24 cellular contexts compared by ENCODE assay signal in genomic region chr19:18412610-18413239, GRCh38. TPM values are rescaled to one million over a fixed set of nuclear protein-coding genes. Genes with fewer than 3 reads are reported as not detected.
DNase-seq lines count a peak whose midpoint lies in the region; TF ChIP-seq lines count a peak whose summit lies in the region.
"Had no signal": no experiment of that assay in that cellular context is flagged by ENCODE, and none has a peak within 500 bp of the region (broad histone marks: within the 10 kb centered on the region; RNA-seq: fewer than 3 reads in every experiment).

No MANE protein-coding gene starts in this region.

- H3K4me1 Mint-ChIP-seq in HFFc6 (ENCODE audit: low read depth) = peaks cover 44% of the 10 kb centered on the region
- peaks cover 27% of the 10 kb centered on the region for H3K4me1 Mint-ChIP-seq in chondrocyte (ENCODE audit: low read depth)

- peak overlapping the region; percentile 94 for H2AK5ac ChIP-seq in neuronal stem cell (ENCODE audit: low read depth, low read length)

- no peak overlapping the region for H2AFZ ChIP-seq in neuronal stem cell (ENCODE audit: low read length)
- H2AFZ ChIP-seq: hepatocyte had no signal

- no peak overlapping the region for H3K9ac ChIP-seq in neuronal stem cell (ENCODE audit: low read depth, low read length, poor library complexity)

- H3K27ac ChIP-seq in neuronal stem cell (replicated peaks; ENCODE audit: low read length) = no peak overlapping the region
- H3K27ac ChIP-seq: adrenal gland, C4-2B, esophagus squamous epithelium, hepatocyte, pancreas, SJCRH30, thoracic aorta had no signal

- no peak overlapping the region for H2BK15ac ChIP-seq in neuronal stem cell (ENCODE audit: low read length)

- H3K4me1 ChIP-seq in neuronal stem cell (ENCODE audit: control insufficient read depth in 2 of 2, insufficient read depth in 1 of 2, low read depth in 1 of 2, low read length in 2 of 2) = peaks cover 13 to 27% of the 10 kb centered on the region in 2 donors

- peaks cover 2% of the 10 kb centered on the region for H3K79me1 ChIP-seq in neuronal stem cell (ENCODE audit: low read depth, low read length)

- no CpG with 5 or more reads among the region's 16 CpGs for WGBS in neuronal stem cell (ENCODE audit: extremely low coverage in 2 of 2, insufficient read length in 2 of 2, insufficient replicate concordance in 1 of 2), 2 donors

- H2BK120ac ChIP-seq in neuronal stem cell (ENCODE audit: low read depth, low read length) = no peak overlapping the region

- no peak overlapping the region for H3K18ac ChIP-seq in neuronal stem cell (ENCODE audit: low read length)

- H2BK5ac ChIP-seq in neuronal stem cell (ENCODE audit: low read length) = no peak overlapping the region

- H4K91ac ChIP-seq in neuronal stem cell (ENCODE audit: low read depth, low read length, poor library complexity) = no peak overlapping the region

- no peak overlapping the region for H3K23ac ChIP-seq in neuronal stem cell (ENCODE audit: low read depth, low read length, poor library complexity)

- no peaks in the 10 kb centered on the region for H3K9me3 ChIP-seq in neuronal stem cell (replicated peaks in 1 of 2; ENCODE audit: control insufficient read depth in 2 of 2, insufficient read depth in 1 of 2, low read depth in 1 of 2, low read length in 2 of 2)
- H3K9me3 ChIP-seq: adrenal gland, esophagus squamous epithelium, pancreas, SJCRH30, thoracic aorta had no signal

- H4K8ac ChIP-seq in neuronal stem cell (ENCODE audit: low read depth, low read length) = no peak overlapping the region

- no peak overlapping the region for H3K4ac ChIP-seq in neuronal stem cell (ENCODE audit: low read length)

- no peak overlapping the region for H3K4me3 Mint-ChIP-seq in HFFc6
- H3K4me3 Mint-ChIP-seq in chondrocyte (ENCODE audit: unreplicated experiment) = no peak overlapping the region
- H3K4me3 Mint-ChIP-seq: T-cell had no signal

- H3K36me3 Mint-ChIP-seq in HFFc6 (ENCODE audit: low read depth) = no peaks in the 10 kb centered on the region
- H3K36me3 Mint-ChIP-seq in chondrocyte (ENCODE audit: low read depth) = no peaks in the 10 kb centered on the region
- H3K36me3 Mint-ChIP-seq: brain, naive B cell, T-cell had no signal

- no peaks in the 10 kb centered on the region for H3K36me3 ChIP-seq in neuronal stem cell (replicated peaks in 1 of 2; ENCODE audit: control insufficient read depth in 2 of 2, insufficient read depth in 2 of 2, low read length in 2 of 2)
- H3K36me3 ChIP-seq: adrenal gland, esophagus squamous epithelium, pancreas, SJCRH30, thoracic aorta had no signal

- H2BK12ac ChIP-seq in neuronal stem cell (ENCODE audit: low read length) = no peak overlapping the region

- DNase-seq in HFFc6 (no peak), chondrocyte (ENCODE audit: low spot score) (no peak), neuronal stem cell (ENCODE audit: low spot score) (no peak), NCI-H1436 treated with DMSO at 0.1 percent for 48 hours (lab: John Stamatoyannopoulos, UW) (no peak), HCEC 1CT (no peak)
- DNase-seq: effector memory CD8-positive, alpha-beta T cell; esophagus squamous epithelium; naive B cell; NCI-H1694 treated with DMSO at 0.1 percent for 48 hours; NCI-H2171 treated with DMSO at 0.1 percent for 48 hours; NCI-H526 treated with DMSO at 0.1 percent for 48 hours; SJCRH30; stimulated activated CD4-positive, alpha-beta T cell treated with anti-CD3 and anti-CD28 coated beads, Interleukin-4, amount 100 ng/mL, for 1 hour; stimulated activated naive CD4-positive, alpha-beta T cell; T-cell had no signal

- H3K4me3 ChIP-seq in neuronal stem cell (ENCODE audit: low read length in 2 of 2) = no peak overlapping the region
- H3K4me3 ChIP-seq: adrenal gland, esophagus squamous epithelium, GM12878, hepatocyte, pancreas, SJCRH30, thoracic aorta had no signal

- peaks cover 0 to under 1% (median 0%) of the 10 kb centered on the region in 3 experiments for H3K27me3 ChIP-seq in neuronal stem cell (ENCODE audit: control insufficient read depth in 3 of 3, insufficient read depth in 3 of 3, low read depth in 1 of 3, low read length in 3 of 3)
- H3K27me3 ChIP-seq: adrenal gland, hepatocyte, pancreas, SJCRH30 had no signal

- H3K9me3 Mint-ChIP-seq in HFFc6 (no peaks in the 10 kb centered on the region), chondrocyte (ENCODE audit: low read depth) (no peaks in the 10 kb centered on the region)
- H3K9me3 Mint-ChIP-seq: effector memory CD8-positive, alpha-beta T cell; naive B cell; T-cell had no signal

- H3K4me2 ChIP-seq in neuronal stem cell (ENCODE audit: insufficient read depth, low read length, poor library complexity, severe bottlenecking) = no peak overlapping the region
- H3K4me2 ChIP-seq: hepatocyte had no signal

- H3K14ac ChIP-seq in neuronal stem cell (ENCODE audit: low read length) = no peak overlapping the region

- peak; percentile 24; the same call in 1 of the 2 replicates for TF ChIP-seq CTCF in HFFc6 (IDR thresholded peaks at IDR 0.05)
- peak; percentile 28 for TF ChIP-seq CTCF in chondrocyte (IDR thresholded peaks at IDR 0.05)

- H3K27ac Mint-ChIP-seq in HFFc6 (no peak overlapping the region), chondrocyte (ENCODE audit: unreplicated experiment) (no peak overlapping the region)
- H3K27ac Mint-ChIP-seq: T-cell had no signal

- H3K27me3 Mint-ChIP-seq in HFFc6 (ENCODE audit: insufficient read depth) (peaks cover 6% of the 10 kb centered on the region), chondrocyte (ENCODE audit: low read depth) (no peaks in the 10 kb centered on the region)
- H3K27me3 Mint-ChIP-seq: effector memory CD8-positive, alpha-beta T cell had no signal

RNA-seq across cellular contexts. Expression of gene SSBP4, which starts 6.5 kb away (rescaled TPM):
- total RNA-seq in HFFc6 (2021; fragmentation: NEBNext Ultra II Directional; extraction: Animal tissue kit (Norgen Biotek cat#: 25700)) = 10 to 100 TPM; 76.4 to 84.3 (median 80.4) TPM
- 54.8 to 72.3 TPM (median 56.3 TPM) in 3 replicates for total RNA-seq in chondrocyte
- polyA plus RNA-seq in neuronal stem cell (2013, experiment 1 of 2) = 66.8 TPM
- 64.3 TPM for polyA plus RNA-seq in neuronal stem cell (2013, experiment 2 of 2)

RNA-seq across cellular contexts. Expression of gene LRRC25, which starts 15.3 kb away (rescaled TPM):
- not detected for total RNA-seq in HFFc6 (2021; fragmentation: NEBNext Ultra II Directional; extraction: Animal tissue kit (Norgen Biotek cat#: 25700))
- total RNA-seq in chondrocyte = not detected in 3 replicates
- polyA plus RNA-seq in neuronal stem cell (2013, experiment 1 of 2) = 0.18 TPM
- 0.10 TPM for polyA plus RNA-seq in neuronal stem cell (2013, experiment 2 of 2)
- total RNA-seq: hepatocyte, LHCN-M2, SJCRH30 had no signal

RNA-seq across cellular contexts. Expression of gene ISYNA1, which starts 25.2 kb away (rescaled TPM):
- total RNA-seq in HFFc6 (2021; fragmentation: NEBNext Ultra II Directional; extraction: Animal tissue kit (Norgen Biotek cat#: 25700)) = 1 to 10 TPM; 2.3 to 3.7 (median 3.2) TPM
- total RNA-seq in chondrocyte = 56.5 to 213 TPM (median 208 TPM) in 3 replicates
- 318 TPM for polyA plus RNA-seq in neuronal stem cell (2013, experiment 1 of 2)
- polyA plus RNA-seq in neuronal stem cell (2013, experiment 2 of 2) = 304 TPM

RNA-seq across cellular contexts. Expression of gene GDF15, which starts 26.8 kb away (rescaled TPM):
- 10 to 100 TPM; 21.3 to 36.9 (median 24.9) TPM for total RNA-seq in HFFc6 (2021; fragmentation: NEBNext Ultra II Directional; extraction: Animal tissue kit (Norgen Biotek cat#: 25700))
- 6.2 to 149 TPM (median 149 TPM) in 3 replicates for total RNA-seq in chondrocyte
- 5.3 TPM for polyA plus RNA-seq in neuronal stem cell (2013, experiment 1 of 2)
- polyA plus RNA-seq in neuronal stem cell (2013, experiment 2 of 2) = 5.1 TPM
- total RNA-seq: frontal cortex had no signal

Comparison
In these comparisons a context has a peak if more than half of its experiments do, and no peak if none do; other contexts are left out.
1. RNA of gene ISYNA1, which starts 25.2 kb away (total RNA-seq): 56.5 to 213 TPM in chondrocyte; 2.3 to 3.7 TPM in HFFc6; every median in the first group is over 10 times any median in the second.